Comparison of ENCODE assay signal across 10 cellular contexts in the genomic region with DNA sequence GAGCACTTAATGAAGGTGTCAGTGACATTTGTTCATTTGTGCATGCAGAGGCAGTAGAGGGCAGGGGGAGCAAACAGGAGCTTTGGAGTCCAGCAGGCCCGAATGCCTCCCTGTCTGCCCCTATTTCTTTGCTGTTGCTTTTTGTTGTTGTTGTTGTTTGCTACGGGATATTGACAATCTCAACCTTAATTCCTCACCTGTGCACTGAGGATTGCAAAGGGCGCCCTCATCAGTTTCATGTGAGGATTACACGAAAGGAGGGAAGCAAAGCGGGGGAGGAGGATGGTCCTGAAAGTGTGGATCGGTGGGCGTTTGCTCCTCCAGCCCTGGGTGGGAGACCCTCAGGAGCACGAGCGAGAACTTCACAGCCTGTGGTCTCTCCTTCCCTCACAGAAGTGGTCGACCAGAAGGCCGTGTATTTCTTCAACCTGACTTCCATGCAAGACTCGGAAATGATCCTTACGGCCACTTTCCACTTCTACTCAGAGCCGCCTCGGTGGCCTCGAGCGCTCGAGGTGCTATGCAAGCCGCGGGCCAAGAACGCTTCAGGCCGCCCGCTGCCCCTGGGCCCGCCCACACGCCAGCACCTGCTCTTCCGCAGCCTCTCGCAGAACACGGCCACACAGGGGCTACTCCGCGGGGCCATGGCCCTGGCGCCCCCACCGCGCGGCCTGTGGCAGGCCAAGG. TPM values are rescaled to one million over a fixed set of nuclear protein-coding genes. Genes with fewer than 3 reads are reported as not detected.
DNase-seq lines count a peak whose midpoint lies in the region; ATAC-seq and TF ChIP-seq lines count a peak whose summit lies in the region.
"Had no signal": no experiment of that assay in that cellular context is flagged by ENCODE, and none has a peak within 500 bp of the region (broad histone marks: within the 10 kb centered on the region; RNA-seq: fewer than 3 reads in every experiment).

No MANE protein-coding gene starts in this region.

- H2AFZ ChIP-seq in PC-3 (ENCODE audit: low read length), result no peak overlapping the region

- no peak overlapping the region for H3K4me3 Mint-ChIP-seq in stimulated activated naive CD8-positive, alpha-beta T cell treated with anti-CD3 and anti-CD28 coated beads, Interleukin-15, amount 100 ng/mL, for 72 hours

- TF ChIP-seq CTCF in PC-3 (conservative IDR thresholded peaks at IDR 0.05; ENCODE audit: low read depth, low read length), result peak; percentile 57
- peak; percentile 26 for TF ChIP-seq CTCF in fibroblast of the aortic adventitia (IDR thresholded peaks at IDR 0.05; ENCODE audit: insufficient read depth, low read length)

- peak overlapping the region in 1 of 2 donors; percentile 39 for H3K27ac Mint-ChIP-seq in stimulated activated naive CD8-positive, alpha-beta T cell treated with anti-CD3 and anti-CD28 coated beads, Interleukin-15, amount 100 ng/mL, for 72 hours

- H3K9me3 ChIP-seq in PC-3 (ENCODE audit: low read length), result no peaks in the 10 kb centered on the region
- H3K9me3 ChIP-seq: suprapubic skin had no signal

- peaks cover 36% of the 10 kb centered on the region for H3K4me1 Mint-ChIP-seq in stimulated activated naive CD8-positive, alpha-beta T cell treated with anti-CD3 and anti-CD28 coated beads, Interleukin-15, amount 100 ng/mL, for 72 hours

- no peaks in the 10 kb centered on the region for H4K20me1 ChIP-seq in PC-3 (ENCODE audit: low read length)

- H3F3A ChIP-seq in PC-3 (ENCODE audit: low read length, unreplicated experiment), result no peaks in the 10 kb centered on the region

- H3K9me3 Mint-ChIP-seq in stimulated activated naive CD8-positive, alpha-beta T cell treated with anti-CD3 and anti-CD28 coated beads, Interleukin-15, amount 100 ng/mL, for 72 hours, result no peaks in the 10 kb centered on the region

- DNase-seq in stimulated activated naive CD8-positive, alpha-beta T cell treated with anti-CD3 and anti-CD28 coated beads, Interleukin-15, Interleukin-2, amounts not matched to agents 100 U/mL and 50 U/mL, for 24 hours, result peak; percentile 25
- DNase-seq in stimulated activated naive CD8-positive, alpha-beta T cell treated with anti-CD3 and anti-CD28 coated beads, Interleukin-15, amount 100 ng/mL, for 72 hours, result no peak
- peak; percentile 9 for DNase-seq in PC-3
- DNase-seq in fibroblast of the aortic adventitia (ENCODE audit: low read depth), result no peak
- no peak for DNase-seq in KBM-7
- DNase-seq in AG08395 (ENCODE audit: low spot score), result no peak
- DNase-seq in NCI-H146 treated with DMSO at 0.1 percent for 48 hours (lab: John Stamatoyannopoulos, UW; ENCODE audit: unreplicated experiment), result no peak
- no peak for DNase-seq in germinal center (ENCODE audit: low spot score)
- DNase-seq: NCI-H2029 had no signal

- no peak overlapping the region for H3K27ac ChIP-seq in PC-3 (ENCODE audit: low read length)
- H3K27ac ChIP-seq: suprapubic skin had no signal

- no peak overlapping the region for H3K9ac ChIP-seq in PC-3 (ENCODE audit: low read length)

- POLR2A ChIA-PET in PC-3 (lab: Charles Lee; ENCODE audit: unreplicated experiment), result no interaction called here

- no peaks in the 10 kb centered on the region for H3K27me3 Mint-ChIP-seq in stimulated activated naive CD8-positive, alpha-beta T cell treated with anti-CD3 and anti-CD28 coated beads, Interleukin-15, amount 100 ng/mL, for 72 hours

- peaks cover 10% of the 10 kb centered on the region for H3K4me1 ChIP-seq in PC-3 (ENCODE audit: insufficient read depth, low read length)

- H3K4me3 ChIP-seq in PC-3 (ENCODE audit: low read length), result no peak overlapping the region
- no peak overlapping the region for H3K4me3 ChIP-seq in fibroblast of the aortic adventitia (ENCODE audit: low read depth, low read length)
- H3K4me3 ChIP-seq: suprapubic skin had no signal

- ATAC-seq in stimulated activated naive CD8-positive, alpha-beta T cell treated with anti-CD3 and anti-CD28 coated beads, Interleukin-15, Interleukin-2, amounts not matched to agents 100 U/mL and 50 U/mL, for 24 hours, result no peak
- ATAC-seq in stimulated activated naive CD8-positive, alpha-beta T cell treated with anti-CD3 and anti-CD28 coated beads, Interleukin-15, amount 100 ng/mL, for 72 hours, result no peak
- no peak for ATAC-seq in PC-3

- BruUV-seq in PC-3 (replicated peaks; lab: Mats Ljungman, UMichigan), result no TSS peak

- in situ Hi-C loops in KBM-7 (cut with MboI; ENCODE audit: low pct_unique_long_range_greater_than_20kb, low sequenced_read_pairs), result loop anchor here (10.0 kb wide), 1 partner anchor 285 kb away; no protein-coding TSS in a partner anchor

- H3K9me2 ChIP-seq in PC-3 (replicated peaks; ENCODE audit: low read length), result no peaks in the 10 kb centered on the region

- CTCF ChIA-PET in PC-3 (lab: Charles Lee), result no interaction called here

- no peaks in the 10 kb centered on the region for H3K27me3 ChIP-seq in PC-3 (ENCODE audit: low read length)

- intact Hi-C loops in PC-3 (cut with micrococcal nuclease), result no loop called here

- H3K4me2 ChIP-seq in PC-3 (ENCODE audit: low read length), result no peak overlapping the region

- no peaks in the 10 kb centered on the region for H3K36me3 ChIP-seq in PC-3 (ENCODE audit: low read depth, low read length)
- H3K36me3 ChIP-seq: suprapubic skin had no signal

- H3K79me2 ChIP-seq in PC-3 (ENCODE audit: low read length), result no peaks in the 10 kb centered on the region

RNA-seq across cellular contexts. Expression of a gene that starts 9.5 kb away (rescaled TPM):
- total RNA-seq in PC-3 (2014; rRNA removed) (not detected in 2 replicates), fibroblast of the aortic adventitia (ENCODE audit: low replicate concordance) (11.1 TPM in 1 of 2 replicates, not detected in the other)

RNA-seq across cellular contexts. Expression of a gene that starts 12.7 kb away (rescaled TPM):
- total RNA-seq in PC-3 (2014; rRNA removed) (not detected in 2 replicates), fibroblast of the aortic adventitia (ENCODE audit: low replicate concordance) (not detected in 2 replicates)
- total RNA-seq: suprapubic skin had no signal

RNA-seq across cellular contexts. Expression of a gene that starts 38.6 kb away (rescaled TPM):
- not detected in 2 replicates for total RNA-seq in PC-3 (2014; rRNA removed)
- total RNA-seq in fibroblast of the aortic adventitia (ENCODE audit: low replicate concordance), result not detected in 2 replicates
- total RNA-seq: suprapubic skin had no signal

Comparison
In these comparisons a context has a peak if more than half of its experiments do, and no peak if none do; other contexts are left out.
1. DNase-seq: peak in stimulated activated naive CD8-positive, alpha-beta T cell treated with anti-CD3 and anti-CD28 coated beads, Interleukin-15, Interleukin-2, amounts not matched to agents 100 U/mL and 50 U/mL, for 24 hours (single experiment) and PC-3 (single experiment); none in stimulated activated naive CD8-positive, alpha-beta T cell treated with anti-CD3 and anti-CD28 coated beads, Interleukin-15, amount 100 ng/mL, for 72 hours (0 of 2), fibroblast of the aortic adventitia (single experiment), KBM-7 (single experiment), AG08395 (single experiment), NCI-H146 treated with DMSO at 0.1 percent for 48 hours (single experiment) and germinal center (single experiment).